In genomic region chr5:151157426-151158286, GRCh38 we compare ENCODE assay signal across 8 cellular contexts. TPM values are rescaled to one million over a fixed set of nuclear protein-coding genes. Genes with fewer than 3 reads are reported as not detected.
DNase-seq lines count a peak whose midpoint lies in the region; ATAC-seq, FAIRE-seq and TF ChIP-seq lines count a peak whose summit lies in the region.

TSS of gene ANXA6 (minus strand) at chr5:151157779. CDS start at chr5:151147901, 9,878 bp downstream.

- H3K36me3 ChIP-seq in CD4-positive, alpha-beta memory T cell (ENCODE audit: insufficient read depth, low read length), result no peaks in the 10 kb centered on the region

- CTCF ChIA-PET in CD4-positive, alpha-beta memory T cell (lab: Charles Lee; ENCODE audit: partially characterized antibody), result interaction anchor here (0.7 to 50.2 kb wide), 5 partner anchors 4 to 708 kb away, joined by 3 to 2066 read pairs (median 4); partner anchors contain the start of gene ANXA6

- peak within 1 kb of the TSS; percentile 93 to 99 (median 97) for H3K27ac Mint-ChIP-seq in CD4-positive, alpha-beta memory T cell
- H3K27ac Mint-ChIP-seq in nephron progenitor cell, result peak within 1 kb of the TSS; percentile 81

- peak; percentile 41 for ATAC-seq in GM19452 (IDR thresholded peaks at IDR 0.05; ENCODE audit: unreplicated experiment)

- H3K4me1 Mint-ChIP-seq in CD4-positive, alpha-beta memory T cell, result peaks cover 37 to 73% (median 51%) of the 10 kb centered on the region in 4 donors
- peaks cover 62% of the 10 kb centered on the region for H3K4me1 Mint-ChIP-seq in nephron progenitor cell

- intact Hi-C loops in CD4-positive, alpha-beta memory T cell (cut with micrococcal nuclease), result loop anchor here (2.0 to 10.0 kb wide), 9 partner anchors 31 to 745 kb away; partner anchors contain the start of genes CD74, G3BP1, GM2A and TNIP1

- H3K4me3 Mint-ChIP-seq in CD4-positive, alpha-beta memory T cell, result peak within 1 kb of the TSS; percentile 91 to 99 (median 97)
- H3K4me3 Mint-ChIP-seq in nephron progenitor cell, result peak within 1 kb of the TSS; percentile 86

- H3K27me3 ChIP-seq in CD4-positive, alpha-beta memory T cell (ENCODE audit: insufficient read depth, low read length), result no peaks in the 10 kb centered on the region
- no peaks in the 10 kb centered on the region for H3K27me3 ChIP-seq in HL-60 (ENCODE audit: insufficient read depth, poor library complexity, severe bottlenecking)

- H3K9me3 Mint-ChIP-seq in CD4-positive, alpha-beta memory T cell, result no peaks in the 10 kb centered on the region
- H3K9me3 Mint-ChIP-seq in nephron progenitor cell, result no peaks in the 10 kb centered on the region

- no peak for FAIRE-seq in RCC 7860 (lab: Jason Lieb, UNC)

- H3K27me3 Mint-ChIP-seq in CD4-positive, alpha-beta memory T cell, result no peaks in the 10 kb centered on the region
- peaks cover 20% of the 10 kb centered on the region for H3K27me3 Mint-ChIP-seq in nephron progenitor cell (ENCODE audit: low read depth, poor library complexity)

- H3K36me3 Mint-ChIP-seq in CD4-positive, alpha-beta memory T cell, result peaks cover 10 to 33% of the 10 kb centered on the region in 2 donors
- no peaks in the 10 kb centered on the region for H3K36me3 Mint-ChIP-seq in nephron progenitor cell (ENCODE audit: low read depth)

- no peak for TF ChIP-seq CTCF in HL-60 (IDR thresholded peaks at IDR 0.05; ENCODE audit: insufficient read depth, low read length)
- no peak for TF ChIP-seq CTCF in foreskin fibroblast (IDR thresholded peaks at IDR 0.05; ENCODE audit: low read depth, low read length)
- no peak for TF ChIP-seq CTCF in nephron progenitor cell (IDR thresholded peaks at IDR 0.05)

- DNase-seq in CD4-positive, alpha-beta memory T cell, result peak; percentile 58 to 71 (median 64)
- DNase-seq in HL-60 (ENCODE audit: low read depth in 1 of 2, low spot score in 1 of 2), result peak; percentile 74 to 75
- peak; percentile 59 for DNase-seq in RCC 7860 (ENCODE audit: low spot score)
- peak; percentile 51 for DNase-seq in activated gamma-delta T cell treated with anti-CD3 and anti-CD28 coated beads, Interleukin-2, amount 50 U/mL, for 16 hours (ENCODE audit: low read depth)
- peak; percentile 83 to 95 for DNase-seq in foreskin fibroblast
- peak; percentile 84 for DNase-seq in nephron progenitor cell
- DNase-seq in substantia nigra (lab: John Stamatoyannopoulos, UW), result peak in 46 of 49 donors; percentile 12 to 92 (median 70)

- H3K4me3 ChIP-seq in CD4-positive, alpha-beta memory T cell (ENCODE audit: low read length in 2 of 2), result peak within 1 kb of the TSS; percentile 80 to 90
- peak within 1 kb of the TSS; percentile 72 for H3K4me3 ChIP-seq in HL-60 (replicated peaks; ENCODE audit: insufficient read depth, low read length)
- peak within 1 kb of the TSS; percentile 86 to 95 for H3K4me3 ChIP-seq in foreskin fibroblast (ENCODE audit: low read depth in 1 of 2, low read length in 2 of 2)

- H3K9me3 ChIP-seq in CD4-positive, alpha-beta memory T cell (ENCODE audit: control insufficient read depth in 1 of 2, low read length in 2 of 2), result no peaks in the 10 kb centered on the region

- peak within 1 kb of the TSS; percentile 84 for H3K27ac ChIP-seq in CD4-positive, alpha-beta memory T cell (ENCODE audit: low read depth, low read length)
- H3K27ac ChIP-seq in HL-60 (replicated peaks), result peak within 1 kb of the TSS; percentile 87
- H3K27ac ChIP-seq in substantia nigra (ENCODE audit: low read depth, low read length, poor library complexity, severe bottlenecking), result peak within 1 kb of the TSS; percentile 21

- peaks cover 55% of the 10 kb centered on the region for H3K4me1 ChIP-seq in CD4-positive, alpha-beta memory T cell (ENCODE audit: insufficient read depth, low read length)

- POLR2A ChIA-PET in CD4-positive, alpha-beta memory T cell (lab: Charles Lee; ENCODE audit: partially characterized antibody), result interaction anchor here (0.8 to 13.9 kb wide), 16 partner anchors 9 to 708 kb away, joined by 3 to 249 read pairs (median 6); partner anchors contain the start of genes CCDC69, GM2A, RPS14 and TNIP1

RNA-seq across cellular contexts. Expression of gene ANXA6, which starts in this region (rescaled TPM):
- total RNA-seq in CD4-positive, alpha-beta memory T cell, result 100 to 1,000 TPM; 318 to 342 TPM
- polyA plus RNA-seq in CD4-positive, alpha-beta memory T cell, result 100 to 1,000 TPM; 229 to 330 TPM

Comparison
In these comparisons a context has a peak if more than half of its experiments do, and no peak if none do; other contexts are left out.
1. Peak in every context shown above with its lines: DNase-seq, ATAC-seq, H3K4me3 ChIP-seq and H3K27ac ChIP-seq.
2. H3K27ac ChIP-seq: peak in every context shown above with its lines; median percentile 87 in HL-60; 84 in CD4-positive, alpha-beta memory T cell; 21 in substantia nigra.